Comparison of ENCODE assay signal across 10 cellular contexts in genomic region chr17:1473170-1473569, GRCh38. TPM values are rescaled to one million over a fixed set of nuclear protein-coding genes. Genes with fewer than 3 reads are reported as not detected.
A peak's percentile ranks its signal among the peaks of the same experiment; 100 is the strongest.
DNase-seq lines count a peak whose midpoint lies in the region; TF ChIP-seq lines count a peak whose summit lies in the region.
"Had no signal": no experiment of that assay in that cellular context is flagged by ENCODE, and none has a peak within 500 bp of the region (broad histone marks: within the 10 kb centered on the region; RNA-seq: fewer than 3 reads in every experiment).

No MANE protein-coding gene starts in this region.

- H3K36me3 Mint-ChIP-seq in activated CD4-positive, alpha-beta T cell treated with anti-CD3 and anti-CD28 coated beads, Interleukin-2, amount 10 ng/mL, durations not matched to agents 24 days and 14 days (ENCODE audit: low read depth) = peaks cover 40% of the 10 kb centered on the region
- H3K36me3 Mint-ChIP-seq in activated naive CD4-positive, alpha-beta T cell treated with anti-CD3 and anti-CD28 coated beads, Interleukin-2, amount 50 U/mL, for 24 hours = peaks cover 11% of the 10 kb centered on the region
- H3K36me3 Mint-ChIP-seq in CD8-positive, alpha-beta memory T cell = peaks cover 4 to 43% (median 10%) of the 10 kb centered on the region in 3 donors

- peak; percentile 73 for DNase-seq in activated CD4-positive, alpha-beta T cell treated with anti-CD3 and anti-CD28 coated beads, Interleukin-2, amount 10 ng/mL, durations not matched to agents 24 days and 14 days
- DNase-seq in activated CD4-positive, alpha-beta T cell treated with anti-CD3 and anti-CD28 coated beads, Interleukin-2, amount 50 U/mL, for 1 hour = no peak
- DNase-seq in neuronal stem cell (ENCODE audit: low spot score) (no peak), iPS-NIHi11 (ENCODE audit: low spot score) (no peak), right atrium auricular region (ENCODE audit: low spot score) (no peak)
- DNase-seq in CD8-positive, alpha-beta memory T cell = no peak
- DNase-seq: erythroblast, NCI-H2227 treated with DMSO at 0.1 percent for 48 hours had no signal

- peak overlapping the region; percentile 80 for H3K23ac ChIP-seq in neuronal stem cell (ENCODE audit: low read depth, low read length, poor library complexity)

- H3K9me3 ChIP-seq in HEK293 (ENCODE audit: control insufficient read depth, insufficient read depth, low read depth, low read length) (no peaks in the 10 kb centered on the region), neuronal stem cell (replicated peaks in 1 of 2; ENCODE audit: control insufficient read depth in 2 of 2, insufficient read depth in 1 of 2, low read depth in 1 of 2, low read length in 2 of 2) (peaks cover 0 to 5% of the 10 kb centered on the region in 2 donors), right atrium auricular region (no peaks in the 10 kb centered on the region)
- H3K9me3 ChIP-seq in CD8-positive, alpha-beta memory T cell (ENCODE audit: low read length) = no peaks in the 10 kb centered on the region

- no peak overlapping the region for H2AK5ac ChIP-seq in neuronal stem cell (ENCODE audit: low read depth, low read length)

- no peak overlapping the region for H2BK5ac ChIP-seq in neuronal stem cell (ENCODE audit: low read length)

- H4K91ac ChIP-seq in neuronal stem cell (ENCODE audit: low read depth, low read length, poor library complexity) = no peak overlapping the region

- peak overlapping the region; percentile 21 for H3K9ac ChIP-seq in neuronal stem cell (ENCODE audit: low read depth, low read length, poor library complexity)

- H3K27ac ChIP-seq in HEK293 (ENCODE audit: extremely low read depth, low read depth, low read length) = no peak overlapping the region
- no peak overlapping the region for H3K27ac ChIP-seq in neuronal stem cell (replicated peaks; ENCODE audit: low read length)
- no peak overlapping the region for H3K27ac ChIP-seq in CD8-positive, alpha-beta memory T cell (ENCODE audit: low read depth, low read length)
- no peak overlapping the region for H3K27ac ChIP-seq in right atrium auricular region

- no peak overlapping the region for H3K4me3 ChIP-seq in HEK293 (ENCODE audit: low read depth, low read length)
- no peak overlapping the region for H3K4me3 ChIP-seq in neuronal stem cell (ENCODE audit: low read length in 2 of 2)
- H3K4me3 ChIP-seq in CD8-positive, alpha-beta memory T cell (ENCODE audit: low read length) = no peak overlapping the region
- no peak overlapping the region for H3K4me3 ChIP-seq in right atrium auricular region

- no peaks in the 10 kb centered on the region for H3K9me3 Mint-ChIP-seq in activated CD4-positive, alpha-beta T cell treated with anti-CD3 and anti-CD28 coated beads, Interleukin-2, amount 10 ng/mL, durations not matched to agents 24 days and 14 days
- no peaks in the 10 kb centered on the region for H3K9me3 Mint-ChIP-seq in activated naive CD4-positive, alpha-beta T cell treated with anti-CD3 and anti-CD28 coated beads, Interleukin-2, amount 50 U/mL, for 24 hours
- H3K9me3 Mint-ChIP-seq in CD8-positive, alpha-beta memory T cell = no peaks in the 10 kb centered on the region

- no peak overlapping the region for H2AFZ ChIP-seq in neuronal stem cell (ENCODE audit: low read length)

- no peak overlapping the region for H3K14ac ChIP-seq in neuronal stem cell (ENCODE audit: low read length)

- H4K8ac ChIP-seq in neuronal stem cell (ENCODE audit: low read depth, low read length) = no peak overlapping the region

- no peak overlapping the region for H3K4ac ChIP-seq in neuronal stem cell (ENCODE audit: low read length)

- no peak overlapping the region for H2BK15ac ChIP-seq in neuronal stem cell (ENCODE audit: low read length)

- H3K36me3 ChIP-seq in HEK293 (ENCODE audit: control insufficient read depth in 2 of 2, insufficient read depth in 1 of 2, low read length in 2 of 2) = peaks cover 11 to 87% of the 10 kb centered on the region in 2 experiments; a peak in 2 of 3 replicates
- H3K36me3 ChIP-seq in neuronal stem cell (replicated peaks in 1 of 2; ENCODE audit: control insufficient read depth in 2 of 2, insufficient read depth in 2 of 2, low read length in 2 of 2) = peaks cover 41 to 54% of the 10 kb centered on the region in 2 donors
- peaks cover 6% of the 10 kb centered on the region for H3K36me3 ChIP-seq in CD8-positive, alpha-beta memory T cell (ENCODE audit: insufficient read depth, low read length)
- H3K36me3 ChIP-seq in right atrium auricular region = peaks cover 94% of the 10 kb centered on the region

- no peaks in the 10 kb centered on the region for H3K27me3 ChIP-seq in neuronal stem cell (ENCODE audit: control insufficient read depth in 3 of 3, insufficient read depth in 3 of 3, low read depth in 1 of 3, low read length in 3 of 3)
- no peaks in the 10 kb centered on the region for H3K27me3 ChIP-seq in CD8-positive, alpha-beta memory T cell (ENCODE audit: insufficient read depth, low read length, poor library complexity, severe bottlenecking)
- no peaks in the 10 kb centered on the region for H3K27me3 ChIP-seq in right atrium auricular region

- H3K4me1 Mint-ChIP-seq in activated CD4-positive, alpha-beta T cell treated with anti-CD3 and anti-CD28 coated beads, Interleukin-2, amount 10 ng/mL, durations not matched to agents 24 days and 14 days = peaks cover 14% of the 10 kb centered on the region
- H3K4me1 Mint-ChIP-seq in activated naive CD4-positive, alpha-beta T cell treated with anti-CD3 and anti-CD28 coated beads, Interleukin-2, amount 50 U/mL, for 24 hours = peaks cover 17% of the 10 kb centered on the region
- H3K4me1 Mint-ChIP-seq in CD8-positive, alpha-beta memory T cell = peaks cover 6 to 14% (median 9%) of the 10 kb centered on the region in 3 donors

- POLR2A ChIA-PET in HEK293 (lab: Yijun Ruan, JAX) = interaction anchor here (1.1 to 2.2 kb wide), 3 partner anchors 10 to 11 kb away, joined by 5 to 8 read pairs (median 7); no protein-coding TSS in a partner anchor
- POLR2A ChIA-PET in CD8-positive, alpha-beta memory T cell (lab: Charles Lee) = no interaction called here

- H2BK120ac ChIP-seq in neuronal stem cell (ENCODE audit: low read depth, low read length) = peak overlapping the region; percentile 47

- H3K4me2 ChIP-seq in neuronal stem cell (ENCODE audit: insufficient read depth, low read length, poor library complexity, severe bottlenecking) = no peak overlapping the region

- H3K18ac ChIP-seq in neuronal stem cell (ENCODE audit: low read length) = peak overlapping the region; percentile 38

- peaks cover 10% of the 10 kb centered on the region for H3K79me1 ChIP-seq in neuronal stem cell (ENCODE audit: low read depth, low read length)

- no peaks in the 10 kb centered on the region for H3K4me1 ChIP-seq in HEK293 (ENCODE audit: control insufficient read depth, insufficient read depth, low read length)
- peaks cover 0 to 8% of the 10 kb centered on the region in 2 donors for H3K4me1 ChIP-seq in neuronal stem cell (ENCODE audit: control insufficient read depth in 2 of 2, insufficient read depth in 1 of 2, low read depth in 1 of 2, low read length in 2 of 2)
- H3K4me1 ChIP-seq in CD8-positive, alpha-beta memory T cell (ENCODE audit: insufficient read depth, low read length) = peaks cover 6% of the 10 kb centered on the region
- no peaks in the 10 kb centered on the region for H3K4me1 ChIP-seq in right atrium auricular region

- CTCF ChIA-PET in HEK293 (lab: Yijun Ruan, JAX) = interaction anchor here (0.6 kb wide), 1 partner anchor 131 kb away, joined by 6 read pairs; no protein-coding TSS in a partner anchor
- CTCF ChIA-PET in CD8-positive, alpha-beta memory T cell (lab: Charles Lee) = no interaction called here

- TF ChIP-seq CTCF in HEK293 (tag by site-specific recombination; IDR thresholded peaks at IDR 0.05) (peak; percentile 52; the same call in 1 of the 2 replicates), right atrium auricular region (IDR thresholded peaks at IDR 0.05) (no peak)

- H2BK12ac ChIP-seq in neuronal stem cell (ENCODE audit: low read length) = no peak overlapping the region

- H3K4me3 Mint-ChIP-seq in activated CD4-positive, alpha-beta T cell treated with anti-CD3 and anti-CD28 coated beads, Interleukin-2, amount 10 ng/mL, durations not matched to agents 24 days and 14 days = no peak overlapping the region
- H3K4me3 Mint-ChIP-seq in activated naive CD4-positive, alpha-beta T cell treated with anti-CD3 and anti-CD28 coated beads, Interleukin-2, amount 50 U/mL, for 24 hours = peak overlapping the region; percentile 12
- no peak overlapping the region for H3K4me3 Mint-ChIP-seq in CD8-positive, alpha-beta memory T cell

- WGBS in neuronal stem cell (ENCODE audit: extremely low coverage in 2 of 2, insufficient read length in 2 of 2, insufficient replicate concordance in 1 of 2), 2 donors = no CpG with 5 or more reads among the region's 11 CpGs

- no peaks in the 10 kb centered on the region for H3K27me3 Mint-ChIP-seq in activated CD4-positive, alpha-beta T cell treated with anti-CD3 and anti-CD28 coated beads, Interleukin-2, amount 10 ng/mL, durations not matched to agents 24 days and 14 days
- H3K27me3 Mint-ChIP-seq in activated naive CD4-positive, alpha-beta T cell treated with anti-CD3 and anti-CD28 coated beads, Interleukin-2, amount 50 U/mL, for 24 hours = no peaks in the 10 kb centered on the region
- H3K27me3 Mint-ChIP-seq in CD8-positive, alpha-beta memory T cell = peaks cover 0 to 3% of the 10 kb centered on the region in 2 donors

- intact Hi-C loops in activated CD4-positive, alpha-beta T cell treated with anti-CD3 and anti-CD28 coated beads, Interleukin-2, amount 10 ng/mL, durations not matched to agents 24 days and 14 days (cut with micrococcal nuclease) = no loop called here

- no peak overlapping the region for H3K27ac Mint-ChIP-seq in activated CD4-positive, alpha-beta T cell treated with anti-CD3 and anti-CD28 coated beads, Interleukin-2, amount 10 ng/mL, durations not matched to agents 24 days and 14 days
- H3K27ac Mint-ChIP-seq in activated naive CD4-positive, alpha-beta T cell treated with anti-CD3 and anti-CD28 coated beads, Interleukin-2, amount 50 U/mL, for 24 hours = no peak overlapping the region
- peak overlapping the region in 1 of 8 donors; percentile 24 for H3K27ac Mint-ChIP-seq in CD8-positive, alpha-beta memory T cell

RNA-seq across cellular contexts. Expression of gene CRK, which starts 17.1 kb away (rescaled TPM):
- total RNA-seq in activated CD4-positive, alpha-beta T cell treated with anti-CD3 and anti-CD28 coated beads, Interleukin-2, amount 10 ng/mL, durations not matched to agents 24 days and 14 days = 22.5 and 24.3 TPM in 2 replicates
- polyA plus RNA-seq in neuronal stem cell (2013, experiment 1 of 2) = 30.8 TPM
- 32.4 TPM for polyA plus RNA-seq in neuronal stem cell (2013, experiment 2 of 2)
- total RNA-seq in CD8-positive, alpha-beta memory T cell = 10 to 100 TPM; 25.3 to 28.8 TPM
- polyA plus RNA-seq in CD8-positive, alpha-beta memory T cell = 24.6 TPM
- 10 to 100 TPM; 36.0 to 49.8 TPM for total RNA-seq in right atrium auricular region

RNA-seq across cellular contexts. Expression of gene MYO1C, which starts 19.3 kb away (rescaled TPM):
- total RNA-seq in activated CD4-positive, alpha-beta T cell treated with anti-CD3 and anti-CD28 coated beads, Interleukin-2, amount 10 ng/mL, durations not matched to agents 24 days and 14 days = 37.4 and 43.4 TPM in 2 replicates
- polyA plus RNA-seq in neuronal stem cell (2013, experiment 1 of 2) = 42.3 TPM
- polyA plus RNA-seq in neuronal stem cell (2013, experiment 2 of 2) = 42.0 TPM
- 10 to 100 TPM; 36.6 to 36.9 TPM for total RNA-seq in CD8-positive, alpha-beta memory T cell
- 5.7 TPM for polyA plus RNA-seq in CD8-positive, alpha-beta memory T cell
- total RNA-seq in right atrium auricular region = 100 to 1,000 TPM in 1 of 2 donors, 10 to 100 TPM in 1; 83.6 to 161 TPM

RNA-seq across cellular contexts. Expression of gene INPP5K, which starts 43.2 kb away (rescaled TPM):
- total RNA-seq in activated CD4-positive, alpha-beta T cell treated with anti-CD3 and anti-CD28 coated beads, Interleukin-2, amount 10 ng/mL, durations not matched to agents 24 days and 14 days = 19.1 and 21.0 TPM in 2 replicates
- 11.1 TPM for polyA plus RNA-seq in neuronal stem cell (2013, experiment 1 of 2)
- 10.1 TPM for polyA plus RNA-seq in neuronal stem cell (2013, experiment 2 of 2)
- total RNA-seq in CD8-positive, alpha-beta memory T cell = 10 to 100 TPM; 29.5 to 31.9 TPM
- polyA plus RNA-seq in CD8-positive, alpha-beta memory T cell = 80.2 TPM
- 10 to 100 TPM; 64.9 to 78.1 TPM for total RNA-seq in right atrium auricular region
